In the genomic region with DNA sequence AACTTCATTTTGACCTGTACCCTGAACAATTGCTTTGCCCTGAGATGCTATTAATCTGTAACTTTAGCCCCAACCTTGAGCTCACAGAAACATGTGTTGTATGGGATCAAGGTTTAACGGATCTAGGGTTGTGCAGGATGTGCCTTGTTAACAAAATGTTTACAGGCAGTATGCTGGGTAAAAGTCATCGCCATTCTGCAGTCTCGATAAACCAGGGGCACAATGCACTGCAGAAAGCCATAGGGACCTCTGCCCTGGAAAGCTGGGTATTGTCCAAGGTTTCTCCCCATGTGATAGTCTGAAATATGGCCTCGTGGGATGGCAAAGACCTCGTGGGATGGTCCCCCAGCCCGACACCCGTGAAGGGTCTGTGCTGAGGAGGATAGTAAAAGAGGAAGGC, we compare ENCODE assay signal across 1 cellular context.
TF ChIP-seq lines count a peak whose summit lies in the region.
"Not testable (repeated sequence)": the region's sequence is repeated elsewhere in the genome, so short reads cannot be mapped to it uniquely, and the experiment has no call there.

No MANE protein-coding gene starts in this region.

TF ChIP-seq in HepG2, 621 proteins besides CTCF, POLR2A, EP300 and RAD21 (continued from another document and continues in another):
- TF ChIP-seq, protein P1, sequence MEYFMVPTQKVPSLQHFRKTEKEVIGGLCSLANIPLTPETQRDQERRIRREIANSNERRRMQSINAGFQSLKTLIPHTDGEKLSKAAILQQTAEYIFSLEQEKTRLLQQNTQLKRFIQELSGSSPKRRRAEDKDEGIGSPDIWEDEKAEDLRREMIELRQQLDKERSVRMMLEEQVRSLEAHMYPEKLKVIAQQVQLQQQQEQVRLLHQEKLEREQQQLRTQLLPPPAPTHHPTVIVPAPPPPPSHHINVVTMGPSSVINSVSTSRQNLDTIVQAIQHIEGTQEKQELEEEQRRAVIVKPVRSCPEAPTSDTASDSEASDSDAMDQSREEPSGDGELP (IDR thresholded peaks at IDR 0.05; ENCODE audit: borderline replicate concordance, low read depth): peak; percentile 64; the same call in 1 of the 2 replicates
- TF ChIP-seq HMG20A (CRISPR knock-in tag; IDR thresholded peaks at IDR 0.05; ENCODE audit: borderline replicate concordance) (peak; percentile 17; the same call in 1 of the 2 replicates), HDAC1 (CRISPR knock-in tag; IDR thresholded peaks at IDR 0.05) (peak; percentile 48), ZNF775 (CRISPR knock-in tag; IDR thresholded peaks at IDR 0.05; ENCODE audit: borderline replicate concordance) (peak; percentile 59; the same call in 1 of the 2 replicates), MIER3 (CRISPR knock-in tag; IDR thresholded peaks at IDR 0.05; ENCODE audit: borderline replicate concordance) (peak; percentile 52; the same call in 1 of the 2 replicates), ZNF160 (CRISPR knock-in tag; IDR thresholded peaks at IDR 0.05) (0 out of 2 replicates have a peak, but pooled peaks have one; percentile 53), ZFX (CRISPR knock-in tag; IDR thresholded peaks at IDR 0.05; ENCODE audit: low read depth) (peak; percentile 71), YEATS4 (CRISPR knock-in tag; IDR thresholded peaks at IDR 0.05; ENCODE audit: borderline replicate concordance) (peak; percentile 43; the same call in 1 of the 2 replicates), SIX1 (CRISPR knock-in tag; IDR thresholded peaks at IDR 0.05; ENCODE audit: borderline replicate concordance) (peak; percentile 64; the same call in 1 of the 2 replicates), FOXO1 (CRISPR knock-in tag; IDR thresholded peaks at IDR 0.05) (peak; percentile 91), NR2C2 (CRISPR knock-in tag; IDR thresholded peaks at IDR 0.05; ENCODE audit: borderline replicate concordance) (peak; percentile 37; the same call in 1 of the 2 replicates), SAP130 (CRISPR knock-in tag; IDR thresholded peaks at IDR 0.05; ENCODE audit: low read depth) (peak; percentile 67), SP4 (CRISPR knock-in tag; IDR thresholded peaks at IDR 0.05) (peak; percentile 8; the same call in 1 of the 2 replicates), HNF4G (IDR thresholded peaks at IDR 0.05; ENCODE audit: borderline replicate concordance, low read depth, low read length) (0 out of 2 replicates have a peak, but pooled peaks have one; percentile 40), HNF4G (CRISPR knock-in tag; IDR thresholded peaks at IDR 0.05; ENCODE audit: borderline replicate concordance, low read depth) (peak; percentile 73; the same call in 1 of the 2 replicates), RARA (CRISPR knock-in tag; IDR thresholded peaks at IDR 0.05) (peak; percentile 83), XBP1 (CRISPR knock-in tag; IDR thresholded peaks at IDR 0.05) (peak; percentile 59; the same call in 1 of the 2 replicates), SOX6 (CRISPR knock-in tag; IDR thresholded peaks at IDR 0.05) (peak; percentile 76), NFIC (IDR thresholded peaks at IDR 0.05; ENCODE audit: low read length) (peak; percentile 51; the same call in 1 of the 2 replicates), ZMYM3 (CRISPR knock-in tag; IDR thresholded peaks at IDR 0.05) (peak; percentile 55; the same call in 1 of the 2 replicates), KAT8 (CRISPR knock-in tag; IDR thresholded peaks at IDR 0.05) (peak; percentile 40; the same call in 1 of the 2 replicates), ZNF44 (CRISPR knock-in tag; IDR thresholded peaks at IDR 0.05) (0 out of 2 replicates have a peak, but pooled peaks have one; percentile 55), ZNF264 (CRISPR knock-in tag; IDR thresholded peaks at IDR 0.05) (peak; percentile 78; the same call in 1 of the 2 replicates), ZNF652 (CRISPR knock-in tag; IDR thresholded peaks at IDR 0.05; ENCODE audit: borderline replicate concordance, low read depth) (0 out of 2 replicates have a peak, but pooled peaks have one; percentile 39), ZNF607 (CRISPR knock-in tag; IDR thresholded peaks at IDR 0.05; ENCODE audit: borderline replicate concordance) (peak; percentile 60; the same call in 1 of the 2 replicates), NCOA2 (CRISPR knock-in tag; IDR thresholded peaks at IDR 0.05) (peak; percentile 66), SKI (IDR thresholded peaks at IDR 0.05; ENCODE audit: partially characterized antibody) (peak; percentile 29), DPF2 (CRISPR knock-in tag; IDR thresholded peaks at IDR 0.05; ENCODE audit: borderline replicate concordance, low read depth) (peak; percentile 64; the same call in 1 of the 2 replicates), KLF6 (CRISPR knock-in tag; IDR thresholded peaks at IDR 0.05) (0 out of 2 replicates have a peak, but pooled peaks have one; percentile 47), NR2F6 (IDR thresholded peaks at IDR 0.05) (peak; percentile 8; the same call in 1 of the 2 replicates), NR2F6 (CRISPR knock-in tag; IDR thresholded peaks at IDR 0.05) (peak; percentile 60), GLI4 (CRISPR knock-in tag; IDR thresholded peaks at IDR 0.05; ENCODE audit: borderline replicate concordance) (peak; percentile 50; the same call in 1 of the 2 replicates), ELF3 (CRISPR knock-in tag; IDR thresholded peaks at IDR 0.05) (peak; percentile 77)
- TF ChIP-seq, protein P2, sequence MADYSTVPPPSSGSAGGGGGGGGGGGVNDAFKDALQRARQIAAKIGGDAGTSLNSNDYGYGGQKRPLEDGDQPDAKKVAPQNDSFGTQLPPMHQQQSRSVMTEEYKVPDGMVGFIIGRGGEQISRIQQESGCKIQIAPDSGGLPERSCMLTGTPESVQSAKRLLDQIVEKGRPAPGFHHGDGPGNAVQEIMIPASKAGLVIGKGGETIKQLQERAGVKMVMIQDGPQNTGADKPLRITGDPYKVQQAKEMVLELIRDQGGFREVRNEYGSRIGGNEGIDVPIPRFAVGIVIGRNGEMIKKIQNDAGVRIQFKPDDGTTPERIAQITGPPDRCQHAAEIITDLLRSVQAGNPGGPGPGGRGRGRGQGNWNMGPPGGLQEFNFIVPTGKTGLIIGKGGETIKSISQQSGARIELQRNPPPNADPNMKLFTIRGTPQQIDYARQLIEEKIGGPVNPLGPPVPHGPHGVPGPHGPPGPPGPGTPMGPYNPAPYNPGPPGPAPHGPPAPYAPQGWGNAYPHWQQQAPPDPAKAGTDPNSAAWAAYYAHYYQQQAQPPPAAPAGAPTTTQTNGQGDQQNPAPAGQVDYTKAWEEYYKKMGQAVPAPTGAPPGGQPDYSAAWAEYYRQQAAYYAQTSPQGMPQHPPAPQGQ (CRISPR knock-in tag; IDR thresholded peaks at IDR 0.05; ENCODE audit: borderline replicate concordance): 0 out of 2 replicates have a peak, but pooled peaks have one; percentile 30
- TF ChIP-seq, protein P3, sequence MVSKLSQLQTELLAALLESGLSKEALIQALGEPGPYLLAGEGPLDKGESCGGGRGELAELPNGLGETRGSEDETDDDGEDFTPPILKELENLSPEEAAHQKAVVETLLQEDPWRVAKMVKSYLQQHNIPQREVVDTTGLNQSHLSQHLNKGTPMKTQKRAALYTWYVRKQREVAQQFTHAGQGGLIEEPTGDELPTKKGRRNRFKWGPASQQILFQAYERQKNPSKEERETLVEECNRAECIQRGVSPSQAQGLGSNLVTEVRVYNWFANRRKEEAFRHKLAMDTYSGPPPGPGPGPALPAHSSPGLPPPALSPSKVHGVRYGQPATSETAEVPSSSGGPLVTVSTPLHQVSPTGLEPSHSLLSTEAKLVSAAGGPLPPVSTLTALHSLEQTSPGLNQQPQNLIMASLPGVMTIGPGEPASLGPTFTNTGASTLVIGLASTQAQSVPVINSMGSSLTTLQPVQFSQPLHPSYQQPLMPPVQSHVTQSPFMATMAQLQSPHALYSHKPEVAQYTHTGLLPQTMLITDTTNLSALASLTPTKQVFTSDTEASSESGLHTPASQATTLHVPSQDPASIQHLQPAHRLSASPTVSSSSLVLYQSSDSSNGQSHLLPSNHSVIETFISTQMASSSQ (IDR thresholded peaks at IDR 0.05; ENCODE audit: low read depth): 0 out of 2 replicates have a peak, but pooled peaks have one; percentile 37
- TF ChIP-seq, protein P3 (CRISPR knock-in tag; IDR thresholded peaks at IDR 0.05; ENCODE audit: borderline replicate concordance): peak; percentile 31; the same call in 1 of the 2 replicates
- TF ChIP-seq, protein P4, sequence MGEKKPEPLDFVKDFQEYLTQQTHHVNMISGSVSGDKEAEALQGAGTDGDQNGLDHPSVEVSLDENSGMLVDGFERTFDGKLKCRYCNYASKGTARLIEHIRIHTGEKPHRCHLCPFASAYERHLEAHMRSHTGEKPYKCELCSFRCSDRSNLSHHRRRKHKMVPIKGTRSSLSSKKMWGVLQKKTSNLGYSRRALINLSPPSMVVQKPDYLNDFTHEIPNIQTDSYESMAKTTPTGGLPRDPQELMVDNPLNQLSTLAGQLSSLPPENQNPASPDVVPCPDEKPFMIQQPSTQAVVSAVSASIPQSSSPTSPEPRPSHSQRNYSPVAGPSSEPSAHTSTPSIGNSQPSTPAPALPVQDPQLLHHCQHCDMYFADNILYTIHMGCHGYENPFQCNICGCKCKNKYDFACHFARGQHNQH (CRISPR knock-in tag; IDR thresholded peaks at IDR 0.05): peak; percentile 70
- TF ChIP-seq, protein P5, sequence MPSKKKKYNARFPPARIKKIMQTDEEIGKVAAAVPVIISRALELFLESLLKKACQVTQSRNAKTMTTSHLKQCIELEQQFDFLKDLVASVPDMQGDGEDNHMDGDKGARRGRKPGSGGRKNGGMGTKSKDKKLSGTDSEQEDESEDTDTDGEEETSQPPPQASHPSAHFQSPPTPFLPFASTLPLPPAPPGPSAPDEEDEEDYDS (CRISPR knock-in tag; IDR thresholded peaks at IDR 0.05): peak; percentile 67
- TF ChIP-seq SOX6 (IDR thresholded peaks at IDR 0.05): not testable (repeated sequence)
- TF ChIP-seq, protein P6, sequence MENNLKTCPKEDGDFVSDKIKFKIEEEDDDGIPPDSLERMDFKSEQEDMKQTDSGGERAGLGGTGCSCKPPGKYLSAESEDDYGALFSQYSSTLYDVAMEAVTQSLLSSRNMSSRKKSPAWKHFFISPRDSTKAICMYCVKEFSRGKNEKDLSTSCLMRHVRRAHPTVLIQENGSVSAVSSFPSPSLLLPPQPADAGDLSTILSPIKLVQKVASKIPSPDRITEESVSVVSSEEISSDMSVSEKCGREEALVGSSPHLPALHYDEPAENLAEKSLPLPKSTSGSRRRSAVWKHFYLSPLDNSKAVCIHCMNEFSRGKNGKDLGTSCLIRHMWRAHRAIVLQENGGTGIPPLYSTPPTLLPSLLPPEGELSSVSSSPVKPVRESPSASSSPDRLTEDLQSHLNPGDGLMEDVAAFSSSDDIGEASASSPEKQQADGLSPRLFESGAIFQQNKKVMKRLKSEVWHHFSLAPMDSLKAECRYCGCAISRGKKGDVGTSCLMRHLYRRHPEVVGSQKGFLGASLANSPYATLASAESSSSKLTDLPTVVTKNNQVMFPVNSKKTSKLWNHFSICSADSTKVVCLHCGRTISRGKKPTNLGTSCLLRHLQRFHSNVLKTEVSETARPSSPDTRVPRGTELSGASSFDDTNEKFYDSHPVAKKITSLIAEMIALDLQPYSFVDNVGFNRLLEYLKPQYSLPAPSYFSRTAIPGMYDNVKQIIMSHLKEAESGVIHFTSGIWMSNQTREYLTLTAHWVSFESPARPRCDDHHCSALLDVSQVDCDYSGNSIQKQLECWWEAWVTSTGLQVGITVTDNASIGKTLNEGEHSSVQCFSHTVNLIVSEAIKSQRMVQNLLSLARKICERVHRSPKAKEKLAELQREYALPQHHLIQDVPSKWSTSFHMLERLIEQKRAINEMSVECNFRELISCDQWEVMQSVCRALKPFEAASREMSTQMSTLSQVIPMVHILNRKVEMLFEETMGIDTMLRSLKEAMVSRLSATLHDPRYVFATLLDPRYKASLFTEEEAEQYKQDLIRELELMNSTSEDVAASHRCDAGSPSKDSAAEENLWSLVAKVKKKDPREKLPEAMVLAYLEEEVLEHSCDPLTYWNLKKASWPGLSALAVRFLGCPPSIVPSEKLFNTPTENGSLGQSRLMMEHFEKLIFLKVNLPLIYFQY (CRISPR knock-in tag; IDR thresholded peaks at IDR 0.05; ENCODE audit: borderline replicate concordance): 0 out of 2 replicates have a peak, but pooled peaks have one; percentile 49
- TF ChIP-seq, protein P7, sequence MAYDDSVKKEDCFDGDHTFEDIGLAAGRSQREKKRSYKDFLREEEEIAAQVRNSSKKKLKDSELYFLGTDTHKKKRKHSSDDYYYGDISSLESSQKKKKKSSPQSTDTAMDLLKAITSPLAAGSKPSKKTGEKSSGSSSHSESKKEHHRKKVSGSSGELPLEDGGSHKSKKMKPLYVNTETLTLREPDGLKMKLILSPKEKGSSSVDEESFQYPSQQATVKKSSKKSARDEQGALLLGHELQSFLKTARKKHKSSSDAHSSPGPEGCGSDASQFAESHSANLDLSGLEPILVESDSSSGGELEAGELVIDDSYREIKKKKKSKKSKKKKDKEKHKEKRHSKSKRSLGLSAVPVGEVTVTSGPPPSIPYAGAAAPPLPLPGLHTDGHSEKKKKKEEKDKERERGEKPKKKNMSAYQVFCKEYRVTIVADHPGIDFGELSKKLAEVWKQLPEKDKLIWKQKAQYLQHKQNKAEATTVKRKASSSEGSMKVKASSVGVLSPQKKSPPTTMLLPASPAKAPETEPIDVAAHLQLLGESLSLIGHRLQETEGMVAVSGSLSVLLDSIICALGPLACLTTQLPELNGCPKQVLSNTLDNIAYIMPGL (CRISPR knock-in tag; IDR thresholded peaks at IDR 0.05; ENCODE audit: borderline replicate concordance in 1 of 2, low read depth in 1 of 2): 0 out of 4 replicates have a peak, but pooled peaks of 1 of the 2 experiments have one; percentile 50
- TF ChIP-seq, protein P8, sequence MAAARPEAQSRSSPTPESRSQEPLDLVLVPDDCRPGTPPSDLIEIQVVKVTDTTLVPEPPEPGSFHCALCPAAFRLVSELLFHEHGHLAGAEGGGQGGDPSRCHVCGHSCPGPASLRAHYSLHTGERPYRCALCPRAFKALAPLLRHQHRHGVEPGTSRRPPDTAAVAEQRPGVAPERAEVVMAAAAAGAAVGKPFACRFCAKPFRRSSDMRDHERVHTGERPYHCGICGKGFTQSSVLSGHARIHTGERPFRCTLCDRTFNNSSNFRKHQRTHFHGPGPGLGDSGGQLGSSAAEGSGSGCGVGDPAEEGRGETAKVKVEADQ (CRISPR knock-in tag; IDR thresholded peaks at IDR 0.05; ENCODE audit: borderline replicate concordance): peak; percentile 46; the same call in 1 of the 2 replicates
- TF ChIP-seq, protein P9, sequence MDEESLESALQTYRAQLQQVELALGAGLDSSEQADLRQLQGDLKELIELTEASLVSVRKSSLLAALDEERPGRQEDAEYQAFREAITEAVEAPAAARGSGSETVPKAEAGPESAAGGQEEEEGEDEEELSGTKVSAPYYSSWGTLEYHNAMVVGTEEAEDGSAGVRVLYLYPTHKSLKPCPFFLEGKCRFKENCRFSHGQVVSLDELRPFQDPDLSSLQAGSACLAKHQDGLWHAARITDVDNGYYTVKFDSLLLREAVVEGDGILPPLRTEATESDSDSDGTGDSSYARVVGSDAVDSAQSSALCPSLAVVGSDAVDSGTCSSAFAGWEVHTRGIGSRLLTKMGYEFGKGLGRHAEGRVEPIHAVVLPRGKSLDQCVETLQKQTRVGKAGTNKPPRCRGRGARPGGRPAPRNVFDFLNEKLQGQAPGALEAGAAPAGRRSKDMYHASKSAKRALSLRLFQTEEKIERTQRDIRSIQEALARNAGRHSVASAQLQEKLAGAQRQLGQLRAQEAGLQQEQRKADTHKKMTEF (CRISPR knock-in tag; IDR thresholded peaks at IDR 0.05): peak; percentile 59
